Comparison of ENCODE assay signal across 26 cellular contexts in the genomic region with DNA sequence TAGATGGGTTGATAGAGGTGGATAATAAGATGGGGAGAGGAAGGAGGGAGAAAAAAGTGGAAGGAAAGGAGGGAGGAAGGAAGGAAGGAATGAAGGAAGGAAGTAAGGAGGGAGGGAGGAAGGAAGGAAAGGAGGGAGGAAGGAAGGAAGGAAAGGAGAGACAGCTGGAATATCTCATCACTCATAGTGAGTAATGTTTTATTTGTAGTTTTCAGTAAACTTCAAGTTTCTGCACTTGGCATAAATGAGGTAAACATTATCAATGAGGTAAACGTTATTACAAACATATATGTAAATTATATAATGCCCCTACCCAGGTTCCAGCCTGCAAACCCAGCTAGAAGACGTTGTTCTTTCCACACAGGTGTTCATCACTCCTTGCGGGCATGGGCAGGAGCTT.
"Had no signal": no experiment of that assay in that cellular context is flagged by ENCODE, and none has a peak within 500 bp of the region (broad histone marks: within the 10 kb centered on the region; RNA-seq: fewer than 3 reads in every experiment).

No MANE protein-coding gene starts in this region.

- H3K4me3 ChIP-seq: stomach, suprapubic skin, testis, thoracic aorta, thyroid gland, tibial artery, tibial nerve, transverse colon, upper lobe of left lung, upper lobe of right lung, uterus, vagina had no signal

- H3K27ac ChIP-seq: stomach, suprapubic skin, testis, thoracic aorta, thyroid gland, tibial artery, tibial nerve, transverse colon, upper lobe of left lung, upper lobe of right lung, uterus, vagina had no signal

- H3K36me3 ChIP-seq: stomach, suprapubic skin, thoracic aorta, thyroid gland, tibial artery, tibial nerve, transverse colon, upper lobe of left lung, upper lobe of right lung, uterus, vagina had no signal

- FAIRE-seq: urothelium cell line had no signal

- H3K9me3 ChIP-seq: stomach, suprapubic skin, testis, thoracic aorta, thyroid gland, tibial artery, transverse colon, upper lobe of left lung, upper lobe of right lung, uterus, vagina had no signal

- ATAC-seq: stimulated activated effector memory CD8-positive, alpha-beta T cell treated with anti-CD3 and anti-CD28 coated beads, Interleukin-12 subunit alpha, Interleukin-12 subunit beta, amount 100 ng/mL, for 72 hours; stimulated activated memory B cell treated with anti-CD40 and anti-IgM and Interleukin-4, amounts not matched to agents 10 μg/mL and 1 μg/mL and 100 μg/mL, for 72 hours; stimulated activated naive B cell treated with anti-CD40 and anti-IgM and Interleukin-4, amounts not matched to agents 10 μg/mL and 1 μg/mL and 100 μg/mL, for 72 hours; stimulated activated naive CD8-positive, alpha-beta T cell treated with anti-CD3 and anti-CD28 coated beads, Interleukin-15, amount 100 ng/mL, for 72 hours; stimulated activated naive CD8-positive, alpha-beta T cell treated with anti-CD3 and anti-CD28 coated beads, Interleukin-15, Interleukin-2, amounts not matched to agents 100 U/mL and 50 U/mL, for 24 hours; upper lobe of right lung had no signal

- H3K27me3 ChIP-seq: suprapubic skin, testis, thyroid gland, tibial nerve, transverse colon, upper lobe of left lung, upper lobe of right lung, uterus, vagina had no signal

- H3K4me1 ChIP-seq: stomach, testis, tibial artery, tibial nerve, transverse colon, upper lobe of left lung, upper lobe of right lung, uterus, vagina had no signal

- DNase-seq: stimulated activated CD4-positive, alpha-beta T cell treated with anti-CD3 and anti-CD28 coated beads, Interleukin-2, amount 100 ng/mL, for 48 hours; stimulated activated CD4-positive, alpha-beta T cell treated with anti-CD3 and anti-CD28 coated beads, Interleukin-4, amount 100 ng/mL, for 1 hour; stimulated activated CD4-positive, alpha-beta T cell treated with anti-CD3 and anti-CD28 coated beads, Interleukin-4, amount 100 ng/mL, for 24 hours; stimulated activated CD4-positive, alpha-beta T cell treated with anti-CD3 and anti-CD28 coated beads, Interleukin-4, amount 100 ng/mL, for 4 hours; stimulated activated CD8-positive, alpha-beta memory T cell treated with anti-CD3 and anti-CD28 coated beads, Interleukin-4, amount 100 ng/mL, for 48 hours; stimulated activated naive B cell treated with anti-CD40 and anti-IgM and Interleukin-4, amounts not matched to agents 10 μg/mL and 1 μg/mL and 100 μg/mL, for 72 hours; stimulated activated naive CD4-positive, alpha-beta T cell; stimulated activated naive CD4-positive, alpha-beta T cell treated with Interleukin-2 at 50 U/mL for 16 hours; stimulated activated naive CD8-positive, alpha-beta T cell treated with anti-CD3 and anti-CD28 coated beads, Interleukin-15, amount 100 ng/mL, for 72 hours; stimulated activated naive CD8-positive, alpha-beta T cell treated with anti-CD3 and anti-CD28 coated beads, Interleukin-15, Interleukin-2, amounts not matched to agents 100 U/mL and 50 U/mL, for 24 hours; stomach; substantia nigra; testis; tibial artery; transverse colon; upper lobe of right lung; uterus had no signal
